ENCODE assay signal across 9 cellular contexts in genomic region chr2:100365434-100365833, GRCh38. TPM values are rescaled to one million over a fixed set of nuclear protein-coding genes. Genes with fewer than 3 reads are reported as not detected.
DNase-seq lines count a peak whose midpoint lies in the region; ATAC-seq and TF ChIP-seq lines count a peak whose summit lies in the region.
"Had no signal": no experiment of that assay in that cellular context is flagged by ENCODE, and none has a peak within 500 bp of the region (broad histone marks: within the 10 kb centered on the region; RNA-seq: fewer than 3 reads in every experiment).

No MANE protein-coding gene starts in this region.

- H3K4me3 ChIP-seq in choroid plexus epithelial cell (ENCODE audit: low read depth, low read length): no peak overlapping the region

- peak; percentile 18 for DNase-seq in GM04504 (ENCODE audit: low read depth)
- peak; percentile 11 for DNase-seq in NCI-H2196 treated with DMSO at 0.1 percent for 48 hours (lab: John Stamatoyannopoulos, UW; ENCODE audit: unreplicated experiment)
- DNase-seq in choroid plexus epithelial cell (ENCODE audit: low read depth): peak; percentile 87
- peak; percentile 5 for DNase-seq in putamen (ENCODE audit: low spot score)
- no peak for DNase-seq in midbrain (lab: John Stamatoyannopoulos, UW)
- no peak for DNase-seq in ureter (ENCODE audit: low spot score)
- DNase-seq: activated CD4-positive, alpha-beta T cell treated with anti-CD3 and anti-CD28 coated beads, Interleukin-2, amount 50 U/mL, for 48 hours had no signal

- ATAC-seq in HG02610 (IDR thresholded peaks at IDR 0.05; ENCODE audit: unreplicated experiment): no peak
- ATAC-seq in GM21717 (IDR thresholded peaks at IDR 0.05; ENCODE audit: unreplicated experiment): no peak

- TF ChIP-seq CTCF in choroid plexus epithelial cell (conservative IDR thresholded peaks at IDR 0.05; ENCODE audit: low read depth, low read length): no peak

RNA-seq across cellular contexts. Expression of gene LONRF2, which starts 43.1 kb away (rescaled TPM):
- 3.6 TPM for total RNA-seq in ureter

RNA-seq across cellular contexts. Expression of gene CHST10, which starts 52.0 kb away (rescaled TPM):
- 6.8 TPM for total RNA-seq in ureter

Comparison
In these comparisons a context has a peak if more than half of its experiments do, and no peak if none do; other contexts are left out.
1. DNase-seq: peak in GM04504 (single experiment), NCI-H2196 treated with DMSO at 0.1 percent for 48 hours (single experiment), choroid plexus epithelial cell (single experiment) and putamen (single experiment); none in midbrain (single experiment) and ureter (single experiment).